ENCODE assay signal across 2 cellular contexts in the genomic region with DNA sequence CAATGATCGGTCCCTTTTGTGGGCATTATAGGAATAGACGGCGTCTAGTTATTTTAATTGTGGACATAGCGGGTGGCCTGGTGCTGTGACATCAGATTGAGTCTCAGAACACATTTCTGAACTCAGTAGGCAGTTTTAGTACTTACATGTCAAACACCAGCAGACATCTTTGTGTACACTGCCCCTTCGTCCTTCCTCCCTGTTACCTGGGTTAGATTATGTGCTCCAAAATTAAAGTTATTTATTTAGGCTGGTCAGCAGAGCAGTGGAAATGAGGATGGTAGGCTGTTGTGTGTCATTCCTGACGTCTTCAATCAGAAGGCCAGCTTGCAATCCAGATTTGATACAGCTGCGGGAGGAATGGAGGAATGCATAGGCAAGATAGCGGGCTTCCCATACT.
TF ChIP-seq lines count a peak whose summit lies in the region.

No MANE protein-coding gene starts in this region.

TF ChIP-seq in SK-N-SH, 30 proteins besides CTCF, POLR2A, EP300 and RAD21 (continued from another document):
- TF ChIP-seq REST (IDR thresholded peaks at IDR 0.05; ENCODE audit: low read depth, low read length) (no peak), TCF12 (IDR thresholded peaks at IDR 0.05) (peak; percentile 37), PBX3 (IDR thresholded peaks at IDR 0.05) (peak; percentile 12; the same call in 1 of the 2 replicates), TAF1 (IDR thresholded peaks at IDR 0.05; ENCODE audit: borderline replicate concordance, low read depth, low read length) (no peak)
- TF ChIP-seq, protein P1, sequence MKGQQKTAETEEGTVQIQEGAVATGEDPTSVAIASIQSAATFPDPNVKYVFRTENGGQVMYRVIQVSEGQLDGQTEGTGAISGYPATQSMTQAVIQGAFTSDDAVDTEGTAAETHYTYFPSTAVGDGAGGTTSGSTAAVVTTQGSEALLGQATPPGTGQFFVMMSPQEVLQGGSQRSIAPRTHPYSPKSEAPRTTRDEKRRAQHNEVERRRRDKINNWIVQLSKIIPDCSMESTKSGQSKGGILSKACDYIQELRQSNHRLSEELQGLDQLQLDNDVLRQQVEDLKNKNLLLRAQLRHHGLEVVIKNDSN (IDR thresholded peaks at IDR 0.05; ENCODE audit: borderline replicate concordance, low read depth): no peak

TF ChIP-seq in SK-N-SH treated with all-trans-retinoic acid at 6 μM for 48 hours, 23 proteins besides CTCF, POLR2A, EP300 and RAD21 (continued from another document):
- TF ChIP-seq, protein P2, sequence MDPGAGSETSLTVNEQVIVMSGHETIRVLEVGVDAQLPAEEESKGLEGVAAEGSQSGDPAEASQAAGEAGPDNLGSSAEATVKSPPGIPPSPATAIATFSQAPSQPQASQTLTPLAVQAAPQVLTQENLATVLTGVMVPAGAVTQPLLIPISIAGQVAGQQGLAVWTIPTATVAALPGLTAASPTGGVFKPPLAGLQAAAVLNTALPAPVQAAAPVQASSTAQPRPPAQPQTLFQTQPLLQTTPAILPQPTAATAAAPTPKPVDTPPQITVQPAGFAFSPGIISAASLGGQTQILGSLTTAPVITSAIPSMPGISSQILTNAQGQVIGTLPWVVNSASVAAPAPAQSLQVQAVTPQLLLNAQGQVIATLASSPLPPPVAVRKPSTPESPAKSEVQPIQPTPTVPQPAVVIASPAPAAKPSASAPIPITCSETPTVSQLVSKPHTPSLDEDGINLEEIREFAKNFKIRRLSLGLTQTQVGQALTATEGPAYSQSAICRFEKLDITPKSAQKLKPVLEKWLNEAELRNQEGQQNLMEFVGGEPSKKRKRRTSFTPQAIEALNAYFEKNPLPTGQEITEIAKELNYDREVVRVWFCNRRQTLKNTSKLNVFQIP (CRISPR knock-in tag; IDR thresholded peaks at IDR 0.05; ENCODE audit: borderline replicate concordance, low read depth): no peak
- TF ChIP-seq, protein P3, sequence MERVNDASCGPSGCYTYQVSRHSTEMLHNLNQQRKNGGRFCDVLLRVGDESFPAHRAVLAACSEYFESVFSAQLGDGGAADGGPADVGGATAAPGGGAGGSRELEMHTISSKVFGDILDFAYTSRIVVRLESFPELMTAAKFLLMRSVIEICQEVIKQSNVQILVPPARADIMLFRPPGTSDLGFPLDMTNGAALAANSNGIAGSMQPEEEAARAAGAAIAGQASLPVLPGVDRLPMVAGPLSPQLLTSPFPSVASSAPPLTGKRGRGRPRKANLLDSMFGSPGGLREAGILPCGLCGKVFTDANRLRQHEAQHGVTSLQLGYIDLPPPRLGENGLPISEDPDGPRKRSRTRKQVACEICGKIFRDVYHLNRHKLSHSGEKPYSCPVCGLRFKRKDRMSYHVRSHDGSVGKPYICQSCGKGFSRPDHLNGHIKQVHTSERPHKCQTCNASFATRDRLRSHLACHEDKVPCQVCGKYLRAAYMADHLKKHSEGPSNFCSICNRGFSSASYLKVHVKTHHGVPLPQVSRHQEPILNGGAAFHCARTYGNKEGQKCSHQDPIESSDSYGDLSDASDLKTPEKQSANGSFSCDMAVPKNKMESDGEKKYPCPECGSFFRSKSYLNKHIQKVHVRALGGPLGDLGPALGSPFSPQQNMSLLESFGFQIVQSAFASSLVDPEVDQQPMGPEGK (CRISPR knock-in tag; IDR thresholded peaks at IDR 0.05; ENCODE audit: borderline replicate concordance): no peak
- TF ChIP-seq ZFP30 (CRISPR knock-in tag; IDR thresholded peaks at IDR 0.05) (no peak), TOX (CRISPR knock-in tag; IDR thresholded peaks at IDR 0.05; ENCODE audit: borderline replicate concordance) (no peak), SNAI2 (CRISPR knock-in tag; IDR thresholded peaks at IDR 0.05) (no peak), ZNF565 (CRISPR knock-in tag; conservative IDR thresholded peaks at IDR 0.05; ENCODE audit: low read depth) (no peak)
